ENCODE assay signal across 1 cellular context in the genomic region with DNA sequence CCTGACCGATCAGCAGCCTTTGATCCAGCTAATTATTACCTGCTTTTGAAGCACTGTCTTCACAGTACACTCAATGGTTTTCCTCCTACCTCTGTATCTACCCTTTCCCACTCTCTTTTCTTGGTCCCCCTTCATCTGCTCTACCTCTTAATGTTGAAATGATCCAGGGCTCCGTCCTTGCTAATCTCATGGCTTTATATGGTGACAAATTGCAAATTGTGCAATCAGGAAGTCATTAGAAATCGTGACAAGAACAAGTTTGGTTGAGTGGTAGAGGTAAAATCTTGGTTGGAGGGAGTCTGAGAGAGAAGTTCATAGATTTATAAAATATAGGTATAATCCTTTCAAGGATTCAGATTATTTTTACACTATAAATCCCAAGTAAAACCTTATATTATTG.
TF ChIP-seq lines count a peak whose summit lies in the region.

No MANE protein-coding gene starts in this region.

TF ChIP-seq in IMR-90, 13 proteins besides CTCF, POLR2A, EP300 and RAD21:
- TF ChIP-seq, protein P1, sequence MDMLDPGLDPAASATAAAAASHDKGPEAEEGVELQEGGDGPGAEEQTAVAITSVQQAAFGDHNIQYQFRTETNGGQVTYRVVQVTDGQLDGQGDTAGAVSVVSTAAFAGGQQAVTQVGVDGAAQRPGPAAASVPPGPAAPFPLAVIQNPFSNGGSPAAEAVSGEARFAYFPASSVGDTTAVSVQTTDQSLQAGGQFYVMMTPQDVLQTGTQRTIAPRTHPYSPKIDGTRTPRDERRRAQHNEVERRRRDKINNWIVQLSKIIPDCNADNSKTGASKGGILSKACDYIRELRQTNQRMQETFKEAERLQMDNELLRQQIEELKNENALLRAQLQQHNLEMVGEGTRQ (IDR thresholded peaks at IDR 0.05; ENCODE audit: low read depth, low read length) = no peak
- no peak for TF ChIP-seq FOS (IDR thresholded peaks at IDR 0.05; ENCODE audit: low read depth, low read length)
- TF ChIP-seq CEBPB (IDR thresholded peaks at IDR 0.05; ENCODE audit: low read depth, low read length) = peak; percentile 41; the same call in 1 of the 2 replicates
- TF ChIP-seq BHLHE40 (IDR thresholded peaks at IDR 0.05; ENCODE audit: low read depth, low read length) = no peak
